Comparison of ENCODE assay signal across 1 cellular context in the genomic region with DNA sequence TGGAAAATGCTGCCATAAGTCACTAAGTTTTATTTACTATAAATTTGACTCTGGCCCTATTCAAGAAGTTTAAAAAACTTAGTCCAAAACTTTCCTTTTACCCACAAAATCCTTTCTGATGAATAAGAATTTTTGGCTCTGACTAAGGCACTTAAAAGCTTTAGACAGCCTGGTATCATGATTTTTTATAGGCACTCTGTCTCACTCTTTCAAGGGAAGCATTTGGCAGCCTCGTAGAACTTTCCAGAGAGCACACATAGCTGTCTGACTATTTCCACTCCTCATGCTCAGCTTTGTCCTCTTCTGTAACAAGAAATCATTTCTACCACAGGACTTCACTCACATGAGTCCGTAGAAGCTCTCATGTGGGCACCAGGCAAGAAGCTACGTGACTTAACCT.
TF ChIP-seq lines count a peak whose summit lies in the region.

No MANE protein-coding gene starts in this region.

TF ChIP-seq in HepG2, 621 proteins besides CTCF, POLR2A, EP300 and RAD21 (continued from another document):
- TF ChIP-seq, protein P1, sequence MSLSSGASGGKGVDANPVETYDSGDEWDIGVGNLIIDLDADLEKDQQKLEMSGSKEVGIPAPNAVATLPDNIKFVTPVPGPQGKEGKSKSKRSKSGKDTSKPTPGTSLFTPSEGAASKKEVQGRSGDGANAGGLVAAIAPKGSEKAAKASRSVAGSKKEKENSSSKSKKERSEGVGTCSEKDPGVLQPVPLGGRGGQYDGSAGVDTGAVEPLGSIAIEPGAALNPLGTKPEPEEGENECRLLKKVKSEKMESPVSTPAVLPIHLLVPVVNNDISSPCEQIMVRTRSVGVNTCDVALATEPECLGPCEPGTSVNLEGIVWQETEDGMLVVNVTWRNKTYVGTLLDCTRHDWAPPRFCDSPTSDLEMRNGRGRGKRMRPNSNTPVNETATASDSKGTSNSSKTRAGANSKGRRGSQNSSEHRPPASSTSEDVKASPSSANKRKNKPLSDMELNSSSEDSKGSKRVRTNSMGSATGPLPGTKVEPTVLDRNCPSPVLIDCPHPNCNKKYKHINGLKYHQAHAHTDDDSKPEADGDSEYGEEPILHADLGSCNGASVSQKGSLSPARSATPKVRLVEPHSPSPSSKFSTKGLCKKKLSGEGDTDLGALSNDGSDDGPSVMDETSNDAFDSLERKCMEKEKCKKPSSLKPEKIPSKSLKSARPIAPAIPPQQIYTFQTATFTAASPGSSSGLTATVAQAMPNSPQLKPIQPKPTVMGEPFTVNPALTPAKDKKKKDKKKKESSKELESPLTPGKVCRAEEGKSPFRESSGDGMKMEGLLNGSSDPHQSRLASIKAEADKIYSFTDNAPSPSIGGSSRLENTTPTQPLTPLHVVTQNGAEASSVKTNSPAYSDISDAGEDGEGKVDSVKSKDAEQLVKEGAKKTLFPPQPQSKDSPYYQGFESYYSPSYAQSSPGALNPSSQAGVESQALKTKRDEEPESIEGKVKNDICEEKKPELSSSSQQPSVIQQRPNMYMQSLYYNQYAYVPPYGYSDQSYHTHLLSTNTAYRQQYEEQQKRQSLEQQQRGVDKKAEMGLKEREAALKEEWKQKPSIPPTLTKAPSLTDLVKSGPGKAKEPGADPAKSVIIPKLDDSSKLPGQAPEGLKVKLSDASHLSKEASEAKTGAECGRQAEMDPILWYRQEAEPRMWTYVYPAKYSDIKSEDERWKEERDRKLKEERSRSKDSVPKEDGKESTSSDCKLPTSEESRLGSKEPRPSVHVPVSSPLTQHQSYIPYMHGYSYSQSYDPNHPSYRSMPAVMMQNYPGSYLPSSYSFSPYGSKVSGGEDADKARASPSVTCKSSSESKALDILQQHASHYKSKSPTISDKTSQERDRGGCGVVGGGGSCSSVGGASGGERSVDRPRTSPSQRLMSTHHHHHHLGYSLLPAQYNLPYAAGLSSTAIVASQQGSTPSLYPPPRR (CRISPR knock-in tag; IDR thresholded peaks at IDR 0.05; ENCODE audit: borderline replicate concordance) = no peak
- TF ChIP-seq NBN (conservative IDR thresholded peaks at IDR 0.05) (no peak), CBX2 (IDR thresholded peaks at IDR 0.05; ENCODE audit: low read depth, low read length) (no peak), CBX2 (CRISPR knock-in tag; IDR thresholded peaks at IDR 0.05; ENCODE audit: low read depth) (no peak), ZNF235 (CRISPR knock-in tag; IDR thresholded peaks at IDR 0.05; ENCODE audit: borderline replicate concordance) (no peak), ZNF761 (CRISPR knock-in tag; conservative IDR thresholded peaks at IDR 0.05) (no peak)
- TF ChIP-seq, protein P2, sequence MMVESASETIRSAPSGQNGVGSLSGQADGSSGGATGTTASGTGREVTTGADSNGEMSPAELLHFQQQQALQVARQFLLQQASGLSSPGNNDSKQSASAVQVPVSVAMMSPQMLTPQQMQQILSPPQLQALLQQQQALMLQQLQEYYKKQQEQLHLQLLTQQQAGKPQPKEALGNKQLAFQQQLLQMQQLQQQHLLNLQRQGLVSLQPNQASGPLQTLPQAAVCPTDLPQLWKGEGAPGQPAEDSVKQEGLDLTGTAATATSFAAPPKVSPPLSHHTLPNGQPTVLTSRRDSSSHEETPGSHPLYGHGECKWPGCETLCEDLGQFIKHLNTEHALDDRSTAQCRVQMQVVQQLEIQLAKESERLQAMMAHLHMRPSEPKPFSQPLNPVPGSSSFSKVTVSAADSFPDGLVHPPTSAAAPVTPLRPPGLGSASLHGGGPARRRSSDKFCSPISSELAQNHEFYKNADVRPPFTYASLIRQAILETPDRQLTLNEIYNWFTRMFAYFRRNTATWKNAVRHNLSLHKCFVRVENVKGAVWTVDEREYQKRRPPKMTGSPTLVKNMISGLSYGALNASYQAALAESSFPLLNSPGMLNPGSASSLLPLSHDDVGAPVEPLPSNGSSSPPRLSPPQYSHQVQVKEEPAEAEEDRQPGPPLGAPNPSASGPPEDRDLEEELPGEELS (CRISPR knock-in tag; IDR thresholded peaks at IDR 0.05) = no peak
- TF ChIP-seq, protein P3, sequence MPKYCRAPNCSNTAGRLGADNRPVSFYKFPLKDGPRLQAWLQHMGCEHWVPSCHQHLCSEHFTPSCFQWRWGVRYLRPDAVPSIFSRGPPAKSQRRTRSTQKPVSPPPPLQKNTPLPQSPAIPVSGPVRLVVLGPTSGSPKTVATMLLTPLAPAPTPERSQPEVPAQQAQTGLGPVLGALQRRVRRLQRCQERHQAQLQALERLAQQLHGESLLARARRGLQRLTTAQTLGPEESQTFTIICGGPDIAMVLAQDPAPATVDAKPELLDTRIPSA (CRISPR knock-in tag; IDR thresholded peaks at IDR 0.05; ENCODE audit: borderline replicate concordance) = no peak
- TF ChIP-seq, protein P4, sequence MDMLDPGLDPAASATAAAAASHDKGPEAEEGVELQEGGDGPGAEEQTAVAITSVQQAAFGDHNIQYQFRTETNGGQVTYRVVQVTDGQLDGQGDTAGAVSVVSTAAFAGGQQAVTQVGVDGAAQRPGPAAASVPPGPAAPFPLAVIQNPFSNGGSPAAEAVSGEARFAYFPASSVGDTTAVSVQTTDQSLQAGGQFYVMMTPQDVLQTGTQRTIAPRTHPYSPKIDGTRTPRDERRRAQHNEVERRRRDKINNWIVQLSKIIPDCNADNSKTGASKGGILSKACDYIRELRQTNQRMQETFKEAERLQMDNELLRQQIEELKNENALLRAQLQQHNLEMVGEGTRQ (IDR thresholded peaks at IDR 0.05; ENCODE audit: low read depth, low read length) = no peak
- TF ChIP-seq, protein P4 (CRISPR knock-in tag; IDR thresholded peaks at IDR 0.05; ENCODE audit: borderline replicate concordance) = no peak
